Comparison of ENCODE assay signal across 8 cellular contexts in the genomic region with DNA sequence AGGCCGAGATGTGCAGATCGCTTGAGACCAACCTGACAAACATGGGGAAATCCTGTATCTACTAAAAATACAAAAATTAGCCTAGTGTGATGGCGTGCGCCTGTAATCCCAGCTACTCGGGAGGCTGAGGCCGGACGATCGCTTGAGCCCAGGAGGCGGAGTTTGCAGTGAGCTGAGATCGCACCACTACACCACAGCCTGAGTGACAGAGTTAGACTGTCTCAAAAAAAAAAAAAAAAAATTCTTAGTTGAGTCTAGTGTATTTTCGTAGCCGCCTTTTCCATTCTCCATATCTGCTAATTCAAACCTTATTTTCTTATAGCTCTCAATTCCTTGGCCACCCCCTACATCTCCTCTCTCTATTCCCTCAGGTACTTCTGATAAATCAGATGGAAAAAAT. TPM values are rescaled to one million over a fixed set of nuclear protein-coding genes. Genes with fewer than 3 reads are reported as not detected.
A peak's percentile ranks its signal among the peaks of the same experiment; 100 is the strongest.
DNase-seq lines count a peak whose midpoint lies in the region; ATAC-seq, FAIRE-seq and TF ChIP-seq lines count a peak whose summit lies in the region.

No MANE protein-coding gene starts in this region.

- DNase-seq in H7 (no peak), RWPE2 (ENCODE audit: low spot score) (no peak), GM12878 (ENCODE audit: low read depth, low spot score) (no peak), cerebellum (ENCODE audit: low spot score) (no peak), NCI-H345 treated with DMSO at 0.1 percent for 48 hours (lab: John Stamatoyannopoulos, UW; ENCODE audit: unreplicated experiment) (no peak)
- peak; percentile 69 for DNase-seq in stimulated activated CD8-positive, alpha-beta memory T cell treated with anti-CD3 and anti-CD28 coated beads, Interleukin-4, amount 100 ng/mL, for 48 hours

- POLR2A ChIA-PET in GM12878 (lab: Charles Lee) = interaction anchor here (0.6 to 4.1 kb wide), 9 partner anchors 9 to 593 kb away, joined by 3 to 31 read pairs (median 4); a partner anchor contains a TSS

- WGBS in GM12878 (ENCODE audit: insufficient coverage, insufficient replicate concordance, low lambda C conversion rate, missing lambda C conversion rate) = 1% methylated on average over 12 of the region's 12 CpGs
- 17% methylated on average over 12 of the region's 12 CpGs for WGBS in liver

- H3K36me3 ChIP-seq in H7 (replicated peaks; ENCODE audit: control insufficient read depth, insufficient read depth, low read length) = no peaks in the 10 kb centered on the region
- H3K36me3 ChIP-seq in RWPE2 (ENCODE audit: low read depth) = peaks cover 25% of the 10 kb centered on the region
- H3K36me3 ChIP-seq in GM12878 (ENCODE audit: control insufficient read depth in 2 of 2, insufficient read depth in 2 of 2, low read length in 1 of 2) = no peaks in the 10 kb centered on the region
- H3K36me3 ChIP-seq in liver (ENCODE audit: control insufficient read depth in 4 of 4, insufficient read depth in 3 of 4, low read depth in 1 of 4, low read length in 3 of 4) = peaks cover 0 to 3% (median 0%) of the 10 kb centered on the region in 4 donors

- ATAC-seq in RWPE2 (ENCODE audit: low read depth) (no peak), GM12878 (peak; percentile 14), GM18502 (IDR thresholded peaks at IDR 0.05; ENCODE audit: poor library complexity, unreplicated experiment) (no peak)

- H3K4me1 ChIP-seq in RWPE2 (ENCODE audit: insufficient read depth, poor library complexity, severe bottlenecking) (peaks cover 12% of the 10 kb centered on the region), GM12878 (ENCODE audit: control insufficient read depth, insufficient read depth, low read length) (peaks cover 4% of the 10 kb centered on the region), liver (ENCODE audit: control insufficient read depth in 4 of 4, insufficient read depth in 4 of 4, low read length in 3 of 4) (peaks cover 5 to 37% (median 22%) of the 10 kb centered on the region in 4 donors)

- H3K27ac ChIP-seq in RWPE2 (ENCODE audit: poor library complexity, severe bottlenecking) (peak overlapping the region; percentile 81), GM12878 (ENCODE audit: control insufficient read depth, insufficient read depth) (peak overlapping the region; percentile 92), liver (ENCODE audit: low read depth in 1 of 2, low read length in 2 of 2) (peak overlapping the region in 1 of 2 donors; percentile 19)

- peak overlapping the region; percentile 76 for H3K4me2 ChIP-seq in GM12878 (ENCODE audit: control insufficient read depth, insufficient read depth)

- FAIRE-seq in GM12878 (lab: Jason Lieb, UNC) = no peak

- H3K9me3 ChIP-seq in RWPE2 (ENCODE audit: severe bottlenecking) (no peaks in the 10 kb centered on the region), GM12878 (replicated peaks; ENCODE audit: control insufficient read depth, insufficient read depth, low read length) (no peaks in the 10 kb centered on the region; the same call in 2 of the 3 replicates), liver (ENCODE audit: control insufficient read depth in 4 of 4, low read length in 3 of 4) (no peaks in the 10 kb centered on the region)

- TF ChIP-seq CTCF in RWPE2 (IDR thresholded peaks at IDR 0.05; ENCODE audit: poor library complexity, severe bottlenecking) (no peak), GM12878 (IDR thresholded peaks at IDR 0.05 in 2 of 3, conservative IDR thresholded peaks at IDR 0.05 in 1 of 3; ENCODE audit: control insufficient read depth in 2 of 3, extremely low read depth in 1 of 3, insufficient read depth in 1 of 3, low read depth in 3 of 3, low read length in 3 of 3) (no peak), liver (IDR thresholded peaks at IDR 0.05; ENCODE audit: low read depth, low read length, missing input control) (no peak)

- peak overlapping the region; percentile 98 for H3K9ac ChIP-seq in GM12878 (ENCODE audit: control insufficient read depth, insufficient read depth, low read length)
- H3K9ac ChIP-seq in liver (ENCODE audit: low read depth in 1 of 2, low read length in 2 of 2) = peak overlapping the region; percentile 44 to 97

- intact Hi-C loops in GM12878 (cut with micrococcal nuclease; ENCODE audit: unreplicated experiment) = loop anchor here (2.0 to 5.0 kb wide), 2 partner anchors 543 to 1032 kb away; a partner anchor contains a TSS

- H4K20me1 ChIP-seq in GM12878 (ENCODE audit: control insufficient read depth, insufficient read depth) = peaks cover 10% of the 10 kb centered on the region

- H3K79me2 ChIP-seq in GM12878 (ENCODE audit: control insufficient read depth, insufficient read depth, low read length) = peaks cover 85% of the 10 kb centered on the region

- no peak for TF ChIP-seq EP300 in GM12878 (IDR thresholded peaks at IDR 0.05; ENCODE audit: borderline replicate concordance in 1 of 2, control insufficient read depth in 1 of 2, low read depth in 2 of 2, low read length in 2 of 2)

- in situ Hi-C loops in GM12878 (cut with MboI) = no loop called here

- H2AFZ ChIP-seq in GM12878 (ENCODE audit: control insufficient read depth, low read depth, low read length) = no peak overlapping the region

- BruUV-seq in GM12878 (replicated peaks; lab: Mats Ljungman, UMichigan) = no TSS peak

- TF ChIP-seq POLR2A in GM12878 (IDR thresholded peaks at IDR 0.05; ENCODE audit: low read depth, low read length) = no peak

- CTCF ChIA-PET in GM12878 (lab: Yijun Ruan, JAX) = interaction anchor here (0.7 to 2.4 kb wide), 5 partner anchors 8 to 210 kb away, joined by 3 to 7 read pairs (median 5); no protein-coding TSS in a partner anchor

- H3K27me3 ChIP-seq in H7 (ENCODE audit: control insufficient read depth, insufficient read depth, low read length) (no peaks in the 10 kb centered on the region), RWPE2 (ENCODE audit: insufficient read depth, poor library complexity, severe bottlenecking) (no peaks in the 10 kb centered on the region), GM12878 (replicated peaks in 1 of 2; ENCODE audit: control insufficient read depth in 2 of 2, insufficient read depth in 2 of 2, low read length in 1 of 2) (no peaks in the 10 kb centered on the region), liver (ENCODE audit: control insufficient read depth in 4 of 4, insufficient read depth in 4 of 4, low read length in 3 of 4) (no peaks in the 10 kb centered on the region)

- SMC1A ChIA-PET in GM12878 (lab: Charles Lee; ENCODE audit: uncharacterized antibody, unreplicated experiment) = interaction anchor here (1.0 to 3.3 kb wide), 8 partner anchors 9 to 544 kb away, joined by 3 to 18 read pairs (median 4); a partner anchor contains a TSS

- H3K4me3 ChIP-seq in H7 (ENCODE audit: insufficient read depth, low read depth, low read length) (peak overlapping the region; percentile 89), RWPE2 (ENCODE audit: severe bottlenecking) (peak overlapping the region; percentile 62), GM12878 (peak overlapping the region; percentile 92), liver (ENCODE audit: low read depth in 1 of 3, low read length in 3 of 3) (peak overlapping the region; percentile 93 to 100 (median 96))

- RAD21 ChIA-PET in GM12878 (lab: Charles Lee; ENCODE audit: unreplicated experiment) = interaction anchor here (0.6 to 3.9 kb wide), 4 partner anchors 11 to 556 kb away, joined by 3 to 43 read pairs (median 8); a partner anchor contains a TSS

- TF ChIP-seq RAD21 in GM12878 (IDR thresholded peaks at IDR 0.05; ENCODE audit: insufficient read depth, low read depth, low read length) (no peak), liver (IDR thresholded peaks at IDR 0.05) (no peak)

TF ChIP-seq in GM12878, 131 proteins besides CTCF, POLR2A, EP300 and RAD21 (continues in another document):
- TF ChIP-seq CHD4 (IDR thresholded peaks at IDR 0.05) = no peak

TF ChIP-seq in liver, 16 proteins besides CTCF, POLR2A, EP300 and RAD21 (continues in another document):
- no peak for TF ChIP-seq SP1 (IDR thresholded peaks at IDR 0.05)

RNA-seq across cellular contexts. Expression of a gene that starts 1.0 kb away (rescaled TPM):
- total RNA-seq in H7 (2014; rRNA removed; shearing (Covaris generic)) = 122 and 151 TPM in 2 replicates
- total RNA-seq in GM12878 (2013; cell fraction: nucleolus; rRNA removed) = 155 and 180 TPM in 2 replicates
- total RNA-seq in GM12878 (2014; rRNA removed) (85.9 and 109 TPM in 2 replicates), GM12878 (2014; rRNA removed; fragmentation: Illumina TruSeq; extraction: Trizol) (117 and 120 TPM in 2 replicates), GM12878 (2021) (101 and 103 TPM in 2 replicates), liver (10 to 100 TPM; 55.4 to 64.4 TPM), cerebellum (118 TPM)
- 45.0 TPM for polyA plus RNA-seq in GM12878 (2011; ENCODE audit: low read depth)
- polyA plus RNA-seq in GM12878 (2011; rRNA removed) (183 and 225 TPM in 2 replicates), GM12878 (2014; fragmentation: Illumina TruSeq; extraction: Trizol) (113 and 144 TPM in 2 replicates), GM12878 (2014; fragmentation: Nextera tagmentation; extraction: Ambion mirVana) (10 to 100 TPM; 46.0 to 60.9 TPM), GM12878 (2014; rRNA removed) (85.2 and 110 TPM in 2 replicates), GM12878 (2016; fragmentation: Nextera tagmentation; extraction: Ambion mirVana) (10 to 100 TPM; 89.3 to 95.2 TPM), liver (10 to 100 TPM; 16.6 to 24.6 TPM)
- polyA plus RNA-seq in GM12878 (2011; cell fraction: cytosol; rRNA removed) = 63.6 and 63.9 TPM in 2 replicates
- 223 and 246 TPM in 2 replicates for polyA plus RNA-seq in GM12878 (2011; cell fraction: nucleus; rRNA removed)
- polyA plus RNA-seq in GM12878 (2012) = 68.0 and 75.6 TPM in 2 replicates
- polyA minus RNA-seq in GM12878 (2011; rRNA and poly(A)+ RNA removed) = 68.0 and 153 TPM in 2 replicates
- polyA minus RNA-seq in GM12878 (2011; cell fraction: cytosol; rRNA and poly(A)+ RNA removed) = 35.5 and 39.4 TPM in 2 replicates
- 39.7 and 72.2 TPM in 2 replicates for polyA minus RNA-seq in GM12878 (2011; cell fraction: nucleus; rRNA and poly(A)+ RNA removed)

RNA-seq across cellular contexts. Expression of a gene that starts 2.3 kb away (rescaled TPM):
- 38.8 and 51.7 TPM in 2 replicates for total RNA-seq in H7 (2014; rRNA removed; shearing (Covaris generic))
- 17.2 and 20.0 TPM in 2 replicates for total RNA-seq in GM12878 (2013; cell fraction: nucleolus; rRNA removed)
- total RNA-seq in GM12878 (2014; rRNA removed) (29.0 and 31.9 TPM in 2 replicates), GM12878 (2014; rRNA removed; fragmentation: Illumina TruSeq; extraction: Trizol) (15.1 and 16.0 TPM in 2 replicates), GM12878 (2021) (31.6 and 34.0 TPM in 2 replicates), liver (1 to 10 TPM; 8.0 to 9.2 TPM), cerebellum (12.6 TPM)
- polyA plus RNA-seq in GM12878 (2011; ENCODE audit: low read depth) = 12.4 TPM
- polyA plus RNA-seq in GM12878 (2011; rRNA removed) (26.8 and 29.6 TPM in 2 replicates), GM12878 (2014; fragmentation: Illumina TruSeq; extraction: Trizol) (18.6 and 20.0 TPM in 2 replicates), GM12878 (2014; fragmentation: Nextera tagmentation; extraction: Ambion mirVana) (1 to 10 TPM; 3.2 to 8.3 TPM), GM12878 (2014; rRNA removed) (28.5 and 31.5 TPM in 2 replicates), GM12878 (2016; fragmentation: Nextera tagmentation; extraction: Ambion mirVana) (10 to 100 TPM; 16.4 to 16.5 TPM), liver (1 to 10 TPM; 2.3 to 6.2 TPM)
- polyA plus RNA-seq in GM12878 (2011; cell fraction: cytosol; rRNA removed) = 25.5 and 32.6 TPM in 2 replicates
- polyA plus RNA-seq in GM12878 (2011; cell fraction: nucleus; rRNA removed) = 31.1 and 35.1 TPM in 2 replicates
- polyA plus RNA-seq in GM12878 (2012) = 20.8 and 27.2 TPM in 2 replicates
- 19.0 and 22.2 TPM in 2 replicates for polyA minus RNA-seq in GM12878 (2011; rRNA and poly(A)+ RNA removed)
- 12.8 and 13.3 TPM in 2 replicates for polyA minus RNA-seq in GM12878 (2011; cell fraction: cytosol; rRNA and poly(A)+ RNA removed)
- 12.7 and 19.3 TPM in 2 replicates for polyA minus RNA-seq in GM12878 (2011; cell fraction: nucleus; rRNA and poly(A)+ RNA removed)
